10 cellular contexts compared by ENCODE assay signal in genomic region chr13:60584976-60585375, GRCh38.
DNase-seq lines count a peak whose midpoint lies in the region; ATAC-seq and TF ChIP-seq lines count a peak whose summit lies in the region.
"Had no signal": no experiment of that assay in that cellular context is flagged by ENCODE, and none has a peak within 500 bp of the region (broad histone marks: within the 10 kb centered on the region; RNA-seq: fewer than 3 reads in every experiment).

No MANE protein-coding gene starts in this region.

- H3K27me3 ChIP-seq in iPS-20b (ENCODE audit: insufficient read depth, low read length) = no peaks in the 10 kb centered on the region

- H3K27ac ChIP-seq in iPS-20b (ENCODE audit: low read length) = peak overlapping the region; percentile 95
- H3K27ac ChIP-seq: psoas muscle had no signal

- peak overlapping the region; percentile 79; the same call in 1 of the 2 replicates for H3K9ac ChIP-seq in iPS-20b (ENCODE audit: low read depth, low read length)

- ATAC-seq in HG03520 (IDR thresholded peaks at IDR 0.05; ENCODE audit: unreplicated experiment) (no peak), GM21515 (IDR thresholded peaks at IDR 0.05; ENCODE audit: unreplicated experiment) (no peak)
- ATAC-seq: psoas muscle had no signal

- no peak for TF ChIP-seq CTCF in choroid plexus epithelial cell (conservative IDR thresholded peaks at IDR 0.05; ENCODE audit: low read depth, low read length)

- H3K4me3 ChIP-seq in choroid plexus epithelial cell (ENCODE audit: low read depth, low read length) = peak overlapping the region; percentile 3
- H3K4me3 ChIP-seq in iPS-20b (ENCODE audit: low read length) = peak overlapping the region; percentile 33; the same call in 1 of the 2 replicates
- H3K4me3 ChIP-seq: psoas muscle had no signal

- peak; percentile 2 for DNase-seq in M059J (ENCODE audit: low read depth)
- peak; percentile 67 for DNase-seq in choroid plexus epithelial cell (ENCODE audit: low read depth)
- peak; percentile 48 for DNase-seq in stromal cell of bone marrow (ENCODE audit: low read depth)
- no peak for DNase-seq in SKM-1 treated with dmso at 0.1 percent for 144 hours (lab: John Stamatoyannopoulos, UW; ENCODE audit: unreplicated experiment)
- DNase-seq: CD4-positive, alpha-beta memory T cell; cortex of kidney; psoas muscle had no signal

- no peaks in the 10 kb centered on the region for H3K9me3 ChIP-seq in iPS-20b (ENCODE audit: insufficient read depth, low read depth, low read length)
- H3K9me3 ChIP-seq: psoas muscle had no signal

- H3K36me3 ChIP-seq in iPS-20b (ENCODE audit: insufficient read depth, low read depth, low read length) = no peaks in the 10 kb centered on the region

- H3K4me1 ChIP-seq in iPS-20b (ENCODE audit: insufficient read depth, low read length) = peaks cover 28% of the 10 kb centered on the region; the same call in 1 of the 2 replicates
- H3K4me1 ChIP-seq: psoas muscle had no signal
